1 cellular context compared by ENCODE assay signal in genomic region chr1:13356774-13357173, GRCh38.
TF ChIP-seq lines count a peak whose summit lies in the region.

No MANE protein-coding gene starts in this region.

TF ChIP-seq in K562, 482 proteins besides CTCF, POLR2A, EP300 and RAD21:
- TF ChIP-seq SMC3 (conservative IDR thresholded peaks at IDR 0.05; ENCODE audit: insufficient read depth, low read depth, low read length) (peak; percentile 54), DEAF1 (CRISPR knock-in tag; IDR thresholded peaks at IDR 0.05) (peak; percentile 35; the same call in 1 of the 2 replicates)
